Comparison of ENCODE assay signal across 15 cellular contexts in genomic region chr6:161890133-161890833, GRCh38.
DNase-seq lines count a peak whose midpoint lies in the region; ATAC-seq and TF ChIP-seq lines count a peak whose summit lies in the region.
"Had no signal": no experiment of that assay in that cellular context is flagged by ENCODE, and none has a peak within 500 bp of the region (broad histone marks: within the 10 kb centered on the region; RNA-seq: fewer than 3 reads in every experiment).

No MANE protein-coding gene starts in this region.

- POLR2A ChIA-PET in HEK293 (lab: Yijun Ruan, JAX): no interaction called here

- no peaks in the 10 kb centered on the region for H3K9me3 ChIP-seq in HEK293 (ENCODE audit: control insufficient read depth, insufficient read depth, low read depth, low read length)
- H3K9me3 ChIP-seq in iPS-20b (ENCODE audit: insufficient read depth, low read depth, low read length): no peaks in the 10 kb centered on the region
- H3K9me3 ChIP-seq: esophagus muscularis mucosa, vagina had no signal

- H3K27ac ChIP-seq in HEK293 (ENCODE audit: extremely low read depth, low read depth, low read length) (peak overlapping the region; percentile 20; the same call in 1 of the 2 replicates), iPS-20b (ENCODE audit: low read length) (no peak overlapping the region)
- H3K27ac ChIP-seq: vagina had no signal

- peaks cover 49% of the 10 kb centered on the region for H3K27me3 ChIP-seq in iPS-20b (ENCODE audit: insufficient read depth, low read length)
- H3K27me3 ChIP-seq: esophagus muscularis mucosa, vagina had no signal

- no peak for TF ChIP-seq CTCF in HEK293 (tag by site-specific recombination; IDR thresholded peaks at IDR 0.05)

- no peak overlapping the region for H3K4me3 ChIP-seq in HEK293 (ENCODE audit: low read depth, low read length)
- peak overlapping the region; percentile 56 for H3K4me3 ChIP-seq in iPS-20b (ENCODE audit: low read length)
- H3K4me3 ChIP-seq: esophagus muscularis mucosa, vagina had no signal

- H3K36me3 ChIP-seq in HEK293 (ENCODE audit: control insufficient read depth in 2 of 2, insufficient read depth in 1 of 2, low read length in 2 of 2) (no peaks in the 10 kb centered on the region), iPS-20b (ENCODE audit: insufficient read depth, low read depth, low read length) (no peaks in the 10 kb centered on the region)
- H3K36me3 ChIP-seq: esophagus muscularis mucosa, vagina had no signal

- peaks cover 9% of the 10 kb centered on the region for H3K4me1 ChIP-seq in HEK293 (ENCODE audit: control insufficient read depth, insufficient read depth, low read length)
- H3K4me1 ChIP-seq in iPS-20b (ENCODE audit: insufficient read depth, low read length): peaks cover 18% of the 10 kb centered on the region

- H3K9ac ChIP-seq in iPS-20b (ENCODE audit: low read depth, low read length): no peak overlapping the region

- ATAC-seq in sciatic nerve: peak; percentile 75

- CTCF ChIA-PET in HEK293 (lab: Yijun Ruan, JAX): interaction anchor here (0.6 kb wide), 1 partner anchor 405 kb away, joined by 3 read pairs; no protein-coding TSS in a partner anchor

- intact Hi-C loops in sciatic nerve (cut with DNase I): no loop called here

- peak in 32 of 58 donors; percentile 4 to 59 (median 18) for DNase-seq in anterior cingulate cortex (lab: John Stamatoyannopoulos, UW)
- no peak for DNase-seq in sciatic nerve (ENCODE audit: low spot score)
- DNase-seq in DMS 273 (lab: John Stamatoyannopoulos, UW; ENCODE audit: unreplicated experiment): no peak
- DNase-seq in HK-2 (ENCODE audit: unreplicated experiment): no peak
- DNase-seq in activated effector memory CD4-positive, alpha-beta T cell treated with anti-CD3 and anti-CD28 coated beads, Interleukin-2, amount 50 U/mL, for 16 hours: no peak
- DNase-seq: central memory CD4-positive, alpha-beta T cell; effector CD8-positive, alpha-beta T cell; Kasumi-1; NCI-H1092 treated with DMSO at 0.1 percent for 48 hours; occipital lobe; stimulated activated CD4-positive, alpha-beta T cell treated with anti-CD3 and anti-CD28 coated beads, Interleukin-2, amount 100 ng/mL, for 24 hours had no signal

TF ChIP-seq in HEK293, 187 proteins besides CTCF, POLR2A, EP300 and RAD21:
- TF ChIP-seq GLI2 (tag by site-specific recombination; IDR thresholded peaks at IDR 0.05; ENCODE audit: borderline replicate concordance, low read depth) (no peak), ZNF670 (tag by site-specific recombination; IDR thresholded peaks at IDR 0.05; ENCODE audit: low read depth) (no peak), ZNF48 (tag by site-specific recombination; IDR thresholded peaks at IDR 0.05) (no peak), SETDB1 (IDR thresholded peaks at IDR 0.05; ENCODE audit: insufficient read length, low read length) (no peak), MYNN (tag by site-specific recombination; IDR thresholded peaks at IDR 0.05; ENCODE audit: borderline replicate concordance) (no peak)

Comparison
In these comparisons a context has a peak if more than half of its experiments do, and no peak if none do; other contexts are left out.
1. DNase-seq: peak in anterior cingulate cortex (32 of 58); none in sciatic nerve (single experiment), DMS 273 (single experiment), HK-2 (single experiment) and activated effector memory CD4-positive, alpha-beta T cell treated with anti-CD3 and anti-CD28 coated beads, Interleukin-2, amount 50 U/mL, for 16 hours (single experiment).